In the genomic region with DNA sequence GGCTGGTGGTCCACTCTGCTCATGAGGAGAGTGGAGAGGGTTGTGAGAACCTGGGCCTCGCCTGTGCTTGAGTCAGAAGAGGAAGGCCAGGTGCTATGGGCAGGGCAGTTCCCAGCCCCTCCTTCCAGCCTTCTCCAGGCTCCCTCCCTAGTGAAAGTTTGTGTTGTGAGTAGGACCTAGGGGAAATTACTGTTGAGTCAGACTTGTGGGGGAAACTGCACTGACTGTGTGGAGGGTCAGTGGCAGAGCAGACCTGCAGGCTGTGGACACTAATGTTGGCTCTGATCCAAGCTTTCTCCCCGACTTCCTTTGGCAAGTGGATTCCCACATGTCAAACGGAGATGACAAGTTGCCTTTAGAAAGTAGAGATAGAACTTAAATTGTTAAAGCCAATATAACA, we compare ENCODE assay signal across 15 cellular contexts.
DNase-seq lines count a peak whose midpoint lies in the region; ATAC-seq and TF ChIP-seq lines count a peak whose summit lies in the region.
"Had no signal": no experiment of that assay in that cellular context is flagged by ENCODE, and none has a peak within 500 bp of the region (broad histone marks: within the 10 kb centered on the region; RNA-seq: fewer than 3 reads in every experiment).

No MANE protein-coding gene starts in this region.

- POLR2A ChIA-PET in SK-N-SH (lab: Yijun Ruan, JAX), result interaction anchor here (2.6 kb wide), 1 partner anchor 101 kb away, joined by 10 read pairs; a partner anchor contains a TSS
- POLR2A ChIA-PET in naive thymus-derived CD4-positive, alpha-beta T cell (lab: Charles Lee), result no interaction called here

- TF ChIP-seq RAD21 in SK-N-SH (IDR thresholded peaks at IDR 0.05; ENCODE audit: low read length), result no peak

- H2AFZ ChIP-seq in SK-N-SH (ENCODE audit: low read depth), result no peak overlapping the region

- peak in 1 of 2 experiments; percentile 49; a peak in 1 of 4 replicates for TF ChIP-seq EP300 in SK-N-SH (IDR thresholded peaks at IDR 0.05; ENCODE audit: borderline replicate concordance in 1 of 2, low read depth in 1 of 2, low read length in 1 of 2)
- no peak for TF ChIP-seq EP300 in gastroesophageal sphincter (IDR thresholded peaks at IDR 0.05)

- TF ChIP-seq CTCF in SK-N-SH (IDR thresholded peaks at IDR 0.05) (no peak), foreskin keratinocyte (conservative IDR thresholded peaks at IDR 0.05) (no peak), progenitor cell of endocrine pancreas (IDR thresholded peaks at IDR 0.05; ENCODE audit: unreplicated experiment) (no peak), gastroesophageal sphincter (IDR thresholded peaks at IDR 0.05) (no peak)

- H3K36me3 ChIP-seq in SK-N-SH (replicated peaks in 1 of 2; ENCODE audit: control insufficient read depth in 1 of 2, insufficient read depth in 2 of 2, low read length in 1 of 2) (peaks cover 0 to 3% of the 10 kb centered on the region in 2 experiments), gastroesophageal sphincter (no peaks in the 10 kb centered on the region)
- no peaks in the 10 kb centered on the region for H3K36me3 ChIP-seq in naive thymus-derived CD4-positive, alpha-beta T cell (ENCODE audit: control insufficient read depth in 2 of 3, insufficient read depth in 3 of 3, low read length in 3 of 3)

- H3K4me1 Mint-ChIP-seq in progenitor cell of endocrine pancreas (ENCODE audit: low read depth), result peaks cover 22% of the 10 kb centered on the region
- peaks cover 2 to 17% (median 7%) of the 10 kb centered on the region in 7 donors for H3K4me1 Mint-ChIP-seq in naive thymus-derived CD4-positive, alpha-beta T cell
- peaks cover 10% of the 10 kb centered on the region for H3K4me1 Mint-ChIP-seq in activated T-cell treated with anti-CD3 and anti-CD28 coated beads, Interleukin-2, amount 50 U/mL, for 24 hours (ENCODE audit: low read depth)

- CTCF ChIA-PET in SK-N-SH (lab: Yijun Ruan, JAX), result interaction anchor here (1.3 to 27.9 kb wide), 9 partner anchors 10 to 175 kb away, joined by 3 to 1285 read pairs (median 10); a partner anchor contains a TSS
- CTCF ChIA-PET in naive thymus-derived CD4-positive, alpha-beta T cell (lab: Charles Lee), result no interaction called here

- H4K20me1 ChIP-seq in SK-N-SH (ENCODE audit: insufficient read depth), result no peaks in the 10 kb centered on the region

- TF ChIP-seq POLR2A in gastroesophageal sphincter (IDR thresholded peaks at IDR 0.05), result no peak

- peak overlapping the region; percentile 88 for H3K27ac Mint-ChIP-seq in progenitor cell of endocrine pancreas
- H3K27ac Mint-ChIP-seq in naive thymus-derived CD4-positive, alpha-beta T cell, result no peak overlapping the region
- H3K27ac Mint-ChIP-seq in activated T-cell treated with anti-CD3 and anti-CD28 coated beads, Interleukin-2, amount 50 U/mL, for 24 hours, result no peak overlapping the region
- H3K27ac Mint-ChIP-seq: activated naive CD8-positive, alpha-beta T cell had no signal

- 0 out of 2 replicates have a peak overlapping the region, but pooled peaks have one; percentile 26 for H3K4me2 ChIP-seq in SK-N-SH

- 13% methylated on average over 3 of the region's 3 CpGs for WGBS in SK-N-SH (ENCODE audit: low lambda C conversion rate)
- 28 to 43% methylated on average over 2 to 3 of the region's 3 CpGs for WGBS in gastroesophageal sphincter (ENCODE audit: low coverage in 1 of 2), 2 donors

- H3K9me3 ChIP-seq in SK-N-SH (no peaks in the 10 kb centered on the region), gastroesophageal sphincter (no peaks in the 10 kb centered on the region)
- no peaks in the 10 kb centered on the region for H3K9me3 ChIP-seq in naive thymus-derived CD4-positive, alpha-beta T cell (ENCODE audit: control insufficient read depth in 2 of 3, low read length in 3 of 3)

- peaks cover 7% of the 10 kb centered on the region for H3F3A ChIP-seq in SK-N-SH (replicated peaks; ENCODE audit: insufficient read depth)

- H3K9me3 Mint-ChIP-seq in progenitor cell of endocrine pancreas (ENCODE audit: low read depth), result no peaks in the 10 kb centered on the region
- H3K9me3 Mint-ChIP-seq in naive thymus-derived CD4-positive, alpha-beta T cell, result no peaks in the 10 kb centered on the region
- H3K9me3 Mint-ChIP-seq in activated T-cell treated with anti-CD3 and anti-CD28 coated beads, Interleukin-2, amount 50 U/mL, for 24 hours, result no peaks in the 10 kb centered on the region

- H3K9me2 ChIP-seq in SK-N-SH, result no peaks in the 10 kb centered on the region

- H3K9ac ChIP-seq in SK-N-SH, result no peak overlapping the region

- H3K4me3 Mint-ChIP-seq in progenitor cell of endocrine pancreas (ENCODE audit: low read depth), result no peak overlapping the region
- H3K4me3 Mint-ChIP-seq in naive thymus-derived CD4-positive, alpha-beta T cell, result no peak overlapping the region
- no peak overlapping the region for H3K4me3 Mint-ChIP-seq in activated T-cell treated with anti-CD3 and anti-CD28 coated beads, Interleukin-2, amount 50 U/mL, for 24 hours
- H3K4me3 Mint-ChIP-seq: activated naive CD8-positive, alpha-beta T cell had no signal

- H3K79me2 ChIP-seq in SK-N-SH (ENCODE audit: insufficient read depth), result no peaks in the 10 kb centered on the region

- peaks cover 2% of the 10 kb centered on the region for H3K27me3 Mint-ChIP-seq in progenitor cell of endocrine pancreas
- H3K27me3 Mint-ChIP-seq in naive thymus-derived CD4-positive, alpha-beta T cell, result no peaks in the 10 kb centered on the region
- H3K27me3 Mint-ChIP-seq in activated T-cell treated with anti-CD3 and anti-CD28 coated beads, Interleukin-2, amount 50 U/mL, for 24 hours, result no peaks in the 10 kb centered on the region
- H3K27me3 Mint-ChIP-seq: activated naive CD8-positive, alpha-beta T cell had no signal

- no peaks in the 10 kb centered on the region for H3K36me3 Mint-ChIP-seq in progenitor cell of endocrine pancreas (ENCODE audit: insufficient read depth)
- H3K36me3 Mint-ChIP-seq in naive thymus-derived CD4-positive, alpha-beta T cell, result peaks cover 0 to 4% (median 0%) of the 10 kb centered on the region in 5 donors
- peaks cover 3% of the 10 kb centered on the region for H3K36me3 Mint-ChIP-seq in activated T-cell treated with anti-CD3 and anti-CD28 coated beads, Interleukin-2, amount 50 U/mL, for 24 hours (ENCODE audit: low read depth)

- H3K4me1 ChIP-seq in SK-N-SH (ENCODE audit: control insufficient read depth in 1 of 2, insufficient read depth in 2 of 2, low read depth in 1 of 2, low read length in 1 of 2) (peaks cover 52 to 68% of the 10 kb centered on the region in 2 experiments), foreskin keratinocyte (peaks cover 9% of the 10 kb centered on the region), gastroesophageal sphincter (peaks cover 0 to 50% (median 4%) of the 10 kb centered on the region in 3 donors)
- H3K4me1 ChIP-seq in naive thymus-derived CD4-positive, alpha-beta T cell (ENCODE audit: control insufficient read depth in 2 of 2, insufficient read depth in 2 of 2, low read length in 2 of 2), result no peaks in the 10 kb centered on the region

- H3K27ac ChIP-seq in SK-N-SH (ENCODE audit: low read depth in 2 of 2, low read length in 1 of 2) (peak overlapping the region; percentile 23 to 95; a peak in 3 of 4 replicates), foreskin keratinocyte (peak overlapping the region; percentile 69), gastroesophageal sphincter (no peak overlapping the region)
- H3K27ac ChIP-seq in naive thymus-derived CD4-positive, alpha-beta T cell (ENCODE audit: low read depth, low read length), result no peak overlapping the region

- H3K4me3 ChIP-seq in SK-N-SH (ENCODE audit: low read depth in 2 of 2, low read length in 1 of 2) (no peak overlapping the region), gastroesophageal sphincter (no peak overlapping the region)
- no peak overlapping the region for H3K4me3 ChIP-seq in naive thymus-derived CD4-positive, alpha-beta T cell (ENCODE audit: low read length)

- H3K27me3 ChIP-seq in SK-N-SH (ENCODE audit: insufficient read depth) (no peaks in the 10 kb centered on the region), foreskin keratinocyte (no peaks in the 10 kb centered on the region), gastroesophageal sphincter (no peaks in the 10 kb centered on the region)
- H3K27me3 ChIP-seq in naive thymus-derived CD4-positive, alpha-beta T cell (ENCODE audit: control insufficient read depth in 2 of 2, insufficient read depth in 2 of 2, low read length in 2 of 2), result no peaks in the 10 kb centered on the region

- intact Hi-C loops in naive thymus-derived CD4-positive, alpha-beta T cell (cut with micrococcal nuclease), result no loop called here

- ATAC-seq in foreskin keratinocyte, result peak; percentile 96
- no peak for ATAC-seq in gastroesophageal sphincter
- ATAC-seq in naive thymus-derived CD4-positive, alpha-beta T cell, result no peak
- ATAC-seq: sciatic nerve had no signal

- peak; percentile 44 for DNase-seq in HK-2 (ENCODE audit: unreplicated experiment)
- peak; percentile 40 for DNase-seq in SK-N-SH
- peak; percentile 63 to 87 for DNase-seq in foreskin keratinocyte
- no peak for DNase-seq in progenitor cell of endocrine pancreas (ENCODE audit: low spot score, unreplicated experiment)
- no peak for DNase-seq in amygdala (lab: John Stamatoyannopoulos, UW)
- DNase-seq in naive thymus-derived CD4-positive, alpha-beta T cell, result no peak
- no peak for DNase-seq in activated T-cell treated with anti-CD3 and anti-CD28 coated beads, Interleukin-2, amount 50 U/mL, for 24 hours
- DNase-seq: activated CD4-positive, alpha-beta T cell treated with anti-CD3 and anti-CD28 coated beads for 48 hours; DND-41; erythroblast; NCI-H187; SIG-M5 had no signal

TF ChIP-seq in SK-N-SH, 30 proteins besides CTCF, POLR2A, EP300 and RAD21 (continues in another document):
- peak; percentile 35; the same call in 1 of the 2 replicates for TF ChIP-seq RXRA (IDR thresholded peaks at IDR 0.05; ENCODE audit: borderline replicate concordance, low read depth)
- TF ChIP-seq YY1 (IDR thresholded peaks at IDR 0.05; ENCODE audit: low read depth), result no peak
- no peak for TF ChIP-seq TEAD4 (IDR thresholded peaks at IDR 0.05; ENCODE audit: borderline replicate concordance, insufficient read depth)
- TF ChIP-seq, protein P1, sequence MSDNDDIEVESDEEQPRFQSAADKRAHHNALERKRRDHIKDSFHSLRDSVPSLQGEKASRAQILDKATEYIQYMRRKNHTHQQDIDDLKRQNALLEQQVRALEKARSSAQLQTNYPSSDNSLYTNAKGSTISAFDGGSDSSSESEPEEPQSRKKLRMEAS (IDR thresholded peaks at IDR 0.05; ENCODE audit: low read depth), result peak; percentile 53
- no peak; the same call in 1 of the 2 replicates for TF ChIP-seq JUND (IDR thresholded peaks at IDR 0.05)

Comparison
In these comparisons a context has a peak if more than half of its experiments do, and no peak if none do; other contexts are left out.
1. DNase-seq: peak in HK-2 (single experiment), SK-N-SH (single experiment) and foreskin keratinocyte (2 of 2); none in progenitor cell of endocrine pancreas (single experiment), amygdala (0 of 56), naive thymus-derived CD4-positive, alpha-beta T cell (0 of 9) and activated T-cell treated with anti-CD3 and anti-CD28 coated beads, Interleukin-2, amount 50 U/mL, for 24 hours (single experiment).
2. H3K27ac ChIP-seq: peak in SK-N-SH (2 of 2) and foreskin keratinocyte (single experiment); none in gastroesophageal sphincter (0 of 4) and naive thymus-derived CD4-positive, alpha-beta T cell (single experiment).